ENCODE assay signal across 9 cellular contexts in genomic region chr4:109816894-109817293, GRCh38. TPM values are rescaled to one million over a fixed set of nuclear protein-coding genes. Genes with fewer than 3 reads are reported as not detected.
A peak's percentile ranks its signal among the peaks of the same experiment; 100 is the strongest.
DNase-seq lines count a peak whose midpoint lies in the region; ATAC-seq, FAIRE-seq and TF ChIP-seq lines count a peak whose summit lies in the region.
"Had no signal": no experiment of that assay in that cellular context is flagged by ENCODE, and none has a peak within 500 bp of the region (broad histone marks: within the 10 kb centered on the region; RNA-seq: fewer than 3 reads in every experiment).

No MANE protein-coding gene starts in this region.

- H2AFZ ChIP-seq in DND-41 (ENCODE audit: low read depth, low read length), result no peak overlapping the region
- H2AFZ ChIP-seq in neural cell (ENCODE audit: low read depth, low read length), result no peak overlapping the region

- no peak for TF ChIP-seq POLR2A in NB4 (IDR thresholded peaks at IDR 0.05; ENCODE audit: extremely low read depth, insufficient read length)

- H3F3A ChIP-seq in neural cell (ENCODE audit: insufficient read depth, low read length, poor library complexity, severe bottlenecking), result no peaks in the 10 kb centered on the region

- H3K4me1 ChIP-seq in DND-41 (ENCODE audit: insufficient read depth, low read length), result peaks cover 32% of the 10 kb centered on the region

- H4K20me1 ChIP-seq in DND-41 (ENCODE audit: insufficient read depth, low read length) (no peaks in the 10 kb centered on the region; the same call in 1 of the 2 replicates), neural cell (ENCODE audit: insufficient read depth) (no peaks in the 10 kb centered on the region)

- H3K4me2 ChIP-seq in DND-41 (ENCODE audit: insufficient read depth, low read length), result peak overlapping the region; percentile 76
- peak overlapping the region; percentile 75 for H3K4me2 ChIP-seq in neural cell (ENCODE audit: low read length)

- FAIRE-seq in HTR-8/SVneo (lab: Jason Lieb, UNC), result no peak

- no peak for TF ChIP-seq RAD21 in neural cell (conservative IDR thresholded peaks at IDR 0.05)

- no peak for TF ChIP-seq EP300 in neural cell (conservative IDR thresholded peaks at IDR 0.05; ENCODE audit: poor library complexity, severe bottlenecking)

- peak overlapping the region; percentile 86; the same call in 1 of the 2 replicates for H3K27ac ChIP-seq in DND-41 (ENCODE audit: low read length)
- no peak overlapping the region for H3K27ac ChIP-seq in neural cell (ENCODE audit: low read length)

- TF ChIP-seq CTCF in DND-41 (IDR thresholded peaks at IDR 0.05; ENCODE audit: borderline replicate concordance, extremely low read depth, low read length, poor library complexity, severe bottlenecking), result no peak
- no peak for TF ChIP-seq CTCF in NB4 (IDR thresholded peaks at IDR 0.05; ENCODE audit: low read depth, low read length)
- no peak for TF ChIP-seq CTCF in choroid plexus epithelial cell (conservative IDR thresholded peaks at IDR 0.05; ENCODE audit: low read depth, low read length)
- no peak for TF ChIP-seq CTCF in neural cell (IDR thresholded peaks at IDR 0.05; ENCODE audit: poor library complexity, severe bottlenecking)

- DNase-seq in DND-41 (no peak), NB4 (ENCODE audit: low read depth) (no peak), choroid plexus epithelial cell (ENCODE audit: low read depth) (no peak), NCI-H446 (lab: John Stamatoyannopoulos, UW) (no peak), left lobe of liver (ENCODE audit: low spot score) (no peak), HTR-8/SVneo (ENCODE audit: insufficient read length, low spot score) (no peak), ecto neural progenitor cell (ENCODE audit: low spot score) (no peak)
- DNase-seq: NCI-H1105 had no signal

- H3K79me2 ChIP-seq in DND-41 (ENCODE audit: insufficient read depth, low read length), result peaks cover 46% of the 10 kb centered on the region
- peaks cover 21% of the 10 kb centered on the region for H3K79me2 ChIP-seq in neural cell (replicated peaks; ENCODE audit: insufficient read depth, low read length)

- peak overlapping the region; percentile 59 to 81; a peak in 3 of 4 replicates for H3K4me3 ChIP-seq in DND-41 (ENCODE audit: low read depth in 1 of 2, low read length in 2 of 2)
- peak overlapping the region; percentile 85 for H3K4me3 ChIP-seq in NB4 (ENCODE audit: low read depth, low read length)
- H3K4me3 ChIP-seq in choroid plexus epithelial cell (ENCODE audit: low read depth, low read length), result peak overlapping the region; percentile 79
- peak overlapping the region; percentile 75 for H3K4me3 ChIP-seq in neural cell (ENCODE audit: low read length)

- H3K9ac ChIP-seq in DND-41 (ENCODE audit: low read depth, low read length) (peak overlapping the region; percentile 67), neural cell (ENCODE audit: low read length) (no peak overlapping the region)

- no peaks in the 10 kb centered on the region for H3K9me2 ChIP-seq in neural cell (ENCODE audit: insufficient read depth, low read length)

- no peak for ATAC-seq in DND-41 (ENCODE audit: insufficient read depth, low read depth)
- no peak for ATAC-seq in left lobe of liver

- H3K36me3 ChIP-seq in DND-41 (ENCODE audit: insufficient read depth, low read length) (peaks cover 50% of the 10 kb centered on the region), neural cell (ENCODE audit: insufficient read depth, low read length) (no peaks in the 10 kb centered on the region)

- no peaks in the 10 kb centered on the region for H3K27me3 ChIP-seq in DND-41 (ENCODE audit: insufficient read depth, low read length, poor library complexity)
- H3K27me3 ChIP-seq in neural cell (ENCODE audit: insufficient read depth, low read depth, low read length), result no peaks in the 10 kb centered on the region

- H3K9me3 ChIP-seq in DND-41 (ENCODE audit: insufficient read depth, low read length, severe bottlenecking) (no peaks in the 10 kb centered on the region), neural cell (ENCODE audit: low read length) (no peaks in the 10 kb centered on the region)

TF ChIP-seq in neural cell, 6 proteins besides CTCF, POLR2A, EP300 and RAD21:
- TF ChIP-seq, protein P1, sequence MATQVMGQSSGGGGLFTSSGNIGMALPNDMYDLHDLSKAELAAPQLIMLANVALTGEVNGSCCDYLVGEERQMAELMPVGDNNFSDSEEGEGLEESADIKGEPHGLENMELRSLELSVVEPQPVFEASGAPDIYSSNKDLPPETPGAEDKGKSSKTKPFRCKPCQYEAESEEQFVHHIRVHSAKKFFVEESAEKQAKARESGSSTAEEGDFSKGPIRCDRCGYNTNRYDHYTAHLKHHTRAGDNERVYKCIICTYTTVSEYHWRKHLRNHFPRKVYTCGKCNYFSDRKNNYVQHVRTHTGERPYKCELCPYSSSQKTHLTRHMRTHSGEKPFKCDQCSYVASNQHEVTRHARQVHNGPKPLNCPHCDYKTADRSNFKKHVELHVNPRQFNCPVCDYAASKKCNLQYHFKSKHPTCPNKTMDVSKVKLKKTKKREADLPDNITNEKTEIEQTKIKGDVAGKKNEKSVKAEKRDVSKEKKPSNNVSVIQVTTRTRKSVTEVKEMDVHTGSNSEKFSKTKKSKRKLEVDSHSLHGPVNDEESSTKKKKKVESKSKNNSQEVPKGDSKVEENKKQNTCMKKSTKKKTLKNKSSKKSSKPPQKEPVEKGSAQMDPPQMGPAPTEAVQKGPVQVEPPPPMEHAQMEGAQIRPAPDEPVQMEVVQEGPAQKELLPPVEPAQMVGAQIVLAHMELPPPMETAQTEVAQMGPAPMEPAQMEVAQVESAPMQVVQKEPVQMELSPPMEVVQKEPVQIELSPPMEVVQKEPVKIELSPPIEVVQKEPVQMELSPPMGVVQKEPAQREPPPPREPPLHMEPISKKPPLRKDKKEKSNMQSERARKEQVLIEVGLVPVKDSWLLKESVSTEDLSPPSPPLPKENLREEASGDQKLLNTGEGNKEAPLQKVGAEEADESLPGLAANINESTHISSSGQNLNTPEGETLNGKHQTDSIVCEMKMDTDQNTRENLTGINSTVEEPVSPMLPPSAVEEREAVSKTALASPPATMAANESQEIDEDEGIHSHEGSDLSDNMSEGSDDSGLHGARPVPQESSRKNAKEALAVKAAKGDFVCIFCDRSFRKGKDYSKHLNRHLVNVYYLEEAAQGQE (IDR thresholded peaks at IDR 0.05; ENCODE audit: borderline replicate concordance), result no peak

RNA-seq across cellular contexts. Expression of gene GAR1, which starts 1.3 kb away (rescaled TPM):
- 9.1 and 12.1 TPM in 2 replicates for polyA plus RNA-seq in neural cell
- 6.3 and 6.7 TPM in 2 replicates for polyA minus RNA-seq in neural cell
- 3.6 TPM for total RNA-seq in left lobe of liver

RNA-seq across cellular contexts. Expression of gene RRH, which starts 10.9 kb away (rescaled TPM):
- polyA plus RNA-seq in neural cell, result 0.40 and 1.2 TPM in 2 replicates
- polyA minus RNA-seq in neural cell, result 0.49 and 0.58 TPM in 2 replicates
- total RNA-seq in left lobe of liver, result not detected

RNA-seq across cellular contexts. Expression of gene CFI, which starts 15.1 kb away (rescaled TPM):
- not detected in 2 replicates for polyA plus RNA-seq in neural cell
- polyA minus RNA-seq in neural cell, result not detected in 2 replicates
- total RNA-seq in left lobe of liver, result 426 TPM

RNA-seq across cellular contexts. Expression of gene LRIT3, which starts 31.0 kb away (rescaled TPM):
- 0.33 and 0.78 TPM in 2 replicates for polyA plus RNA-seq in neural cell
- 0.49 and 0.69 TPM in 2 replicates for polyA minus RNA-seq in neural cell
- total RNA-seq in left lobe of liver, result 0.08 TPM
